ENCODE assay signal across 14 cellular contexts in genomic region chr7:16033233-16033632, GRCh38.
DNase-seq lines count a peak whose midpoint lies in the region; ATAC-seq, FAIRE-seq and TF ChIP-seq lines count a peak whose summit lies in the region.
"Had no signal": no experiment of that assay in that cellular context is flagged by ENCODE, and none has a peak within 500 bp of the region (broad histone marks: within the 10 kb centered on the region; RNA-seq: fewer than 3 reads in every experiment).

No MANE protein-coding gene starts in this region.

- H3K27ac ChIP-seq in GM23338 (ENCODE audit: low read depth) (no peak overlapping the region), endodermal cell (ENCODE audit: low read depth, low read length) (no peak overlapping the region), neural progenitor cell (no peak overlapping the region), dorsolateral prefrontal cortex (no peak overlapping the region)
- H3K27ac ChIP-seq: BLaER1 treated with 17β-estradiol and CSF1 and Interleukin-3, amounts not matched to agents 10 nM and 100 nM; GM23248 had no signal

- H3K4me3 Mint-ChIP-seq in GM23338 (no peak overlapping the region), endodermal cell (no peak overlapping the region), neural progenitor cell (no peak overlapping the region)
- H3K4me3 Mint-ChIP-seq: CD4-positive, CD25-positive, alpha-beta regulatory T cell; H9 had no signal

- 77% methylated on average over 1 of the region's 2 CpGs; no CpG with 5 or more reads in 1 of the 2 experiments for WGBS in endodermal cell (ENCODE audit: insufficient coverage in 1 of 2, insufficient read length in 1 of 2), 2 experiments

- H3K9me3 ChIP-seq in endodermal cell (ENCODE audit: control insufficient read depth, low read length) (no peaks in the 10 kb centered on the region), neural progenitor cell (ENCODE audit: low read depth) (no peaks in the 10 kb centered on the region)

- H3K27me3 Mint-ChIP-seq in GM23338 (ENCODE audit: insufficient read depth, low read depth, poor library complexity) (no peaks in the 10 kb centered on the region), endodermal cell (ENCODE audit: insufficient read depth) (no peaks in the 10 kb centered on the region), neural progenitor cell (ENCODE audit: insufficient read depth, low read depth) (no peaks in the 10 kb centered on the region)
- H3K27me3 Mint-ChIP-seq: CD4-positive, CD25-positive, alpha-beta regulatory T cell had no signal

- intact Hi-C loops in left ventricle myocardium superior (cut with micrococcal nuclease) (no loop called here), dorsolateral prefrontal cortex (cut with DNase I) (no loop called here)

- no peaks in the 10 kb centered on the region for H3K9me2 ChIP-seq in GM23338 (ENCODE audit: insufficient read depth)

- H3K9ac ChIP-seq in endodermal cell (ENCODE audit: extremely low read depth, low read length, poor library complexity, severe bottlenecking) (no peak overlapping the region), neural progenitor cell (no peak overlapping the region)
- H3K9ac ChIP-seq: BLaER1 treated with 17β-estradiol and CSF1 and Interleukin-3, amounts not matched to agents 10 nM and 100 nM; GM23248 had no signal

- H3F3A ChIP-seq in GM23338 (replicated peaks; ENCODE audit: low read depth) (no peaks in the 10 kb centered on the region), neural progenitor cell (ENCODE audit: low read depth) (no peaks in the 10 kb centered on the region)

- FAIRE-seq in RCC 7860 (lab: Jason Lieb, UNC), result no peak
- FAIRE-seq: GM18507 had no signal

- H3K4me3 ChIP-seq in GM23338 (no peak overlapping the region), endodermal cell (ENCODE audit: low read length) (no peak overlapping the region), neural progenitor cell (no peak overlapping the region), dorsolateral prefrontal cortex (no peak overlapping the region)
- H3K4me3 ChIP-seq: BLaER1 treated with 17β-estradiol and CSF1 and Interleukin-3, amounts not matched to agents 10 nM and 100 nM; GM23248 had no signal

- H3K4me2 ChIP-seq in GM23338 (no peak overlapping the region), neural progenitor cell (no peak overlapping the region)

- H3K4me1 Mint-ChIP-seq in GM23338 (peaks cover 3% of the 10 kb centered on the region; the same call in 2 of the 3 replicates), endodermal cell (peaks cover 6% of the 10 kb centered on the region), neural progenitor cell (no peaks in the 10 kb centered on the region)
- H3K4me1 Mint-ChIP-seq: CD4-positive, CD25-positive, alpha-beta regulatory T cell had no signal

- no peaks in the 10 kb centered on the region; the same call in 2 of the 3 replicates for H3K9me3 Mint-ChIP-seq in GM23338
- H3K9me3 Mint-ChIP-seq in endodermal cell, result peaks cover 4% of the 10 kb centered on the region
- H3K9me3 Mint-ChIP-seq in neural progenitor cell, result no peaks in the 10 kb centered on the region
- H3K9me3 Mint-ChIP-seq: H9 had no signal

- H3K27ac Mint-ChIP-seq in GM23338, result no peak overlapping the region
- peak overlapping the region; percentile 24 for H3K27ac Mint-ChIP-seq in endodermal cell
- H3K27ac Mint-ChIP-seq in neural progenitor cell, result no peak overlapping the region
- H3K27ac Mint-ChIP-seq: CD4-positive, CD25-positive, alpha-beta regulatory T cell had no signal

- H3K36me3 ChIP-seq in GM23338 (ENCODE audit: insufficient read depth), result no peaks in the 10 kb centered on the region
- H3K36me3 ChIP-seq in endodermal cell (ENCODE audit: control insufficient read depth, insufficient read depth, low read length), result no peaks in the 10 kb centered on the region
- no peaks in the 10 kb centered on the region for H3K36me3 ChIP-seq in neural progenitor cell
- H3K36me3 ChIP-seq: BLaER1 treated with 17β-estradiol and CSF1 and Interleukin-3, amounts not matched to agents 10 nM and 100 nM had no signal

- ATAC-seq in GM23338 (no peak), left ventricle myocardium superior (peak; percentile 91), HG03095 (IDR thresholded peaks at IDR 0.05; ENCODE audit: unreplicated experiment) (no peak)

- H3K79me2 ChIP-seq in GM23338 (replicated peaks; ENCODE audit: insufficient read depth) (no peaks in the 10 kb centered on the region), neural progenitor cell (ENCODE audit: low read depth) (no peaks in the 10 kb centered on the region)

- H4K20me1 ChIP-seq in GM23338 (replicated peaks; ENCODE audit: insufficient read depth), result no peaks in the 10 kb centered on the region
- H4K20me1 ChIP-seq in neural progenitor cell (ENCODE audit: low read depth), result no peaks in the 10 kb centered on the region
- H4K20me1 ChIP-seq: BLaER1 treated with 17β-estradiol and CSF1 and Interleukin-3, amounts not matched to agents 10 nM and 100 nM had no signal

- H3K36me3 Mint-ChIP-seq in GM23338 (ENCODE audit: low read depth) (peaks cover 3% of the 10 kb centered on the region; the same call in 1 of the 3 replicates), endodermal cell (ENCODE audit: low read depth) (no peaks in the 10 kb centered on the region), neural progenitor cell (no peaks in the 10 kb centered on the region)
- H3K36me3 Mint-ChIP-seq: CD4-positive, CD25-positive, alpha-beta regulatory T cell had no signal

- DNase-seq in GM23338 (ENCODE audit: low spot score) (no peak), endodermal cell (no peak), left ventricle myocardium superior (no peak), neural progenitor cell (ENCODE audit: low spot score) (no peak), RCC 7860 (ENCODE audit: low spot score) (no peak), dorsolateral prefrontal cortex (no peak)
- DNase-seq: ACHN; CD4-positive, CD25-positive, alpha-beta regulatory T cell; DMS53; GM23248; H9 had no signal

- no peaks in the 10 kb centered on the region for H3K27me3 ChIP-seq in GM23338 (ENCODE audit: insufficient read depth)
- no peaks in the 10 kb centered on the region for H3K27me3 ChIP-seq in endodermal cell (ENCODE audit: control insufficient read depth, insufficient read depth, low read length, poor library complexity, severe bottlenecking)
- H3K27me3 ChIP-seq in neural progenitor cell, result no peaks in the 10 kb centered on the region
- no peaks in the 10 kb centered on the region for H3K27me3 ChIP-seq in dorsolateral prefrontal cortex
- H3K27me3 ChIP-seq: BLaER1 treated with 17β-estradiol and CSF1 and Interleukin-3, amounts not matched to agents 10 nM and 100 nM had no signal

- H2AFZ ChIP-seq in GM23338 (0 out of 2 replicates have a peak overlapping the region, but pooled peaks have one; percentile 21), neural progenitor cell (replicated peaks) (peak overlapping the region; percentile 82)
- H2AFZ ChIP-seq: GM23248 had no signal

- TF ChIP-seq CTCF in GM23338 (conservative IDR thresholded peaks at IDR 0.05; ENCODE audit: low read depth in 2 of 2) (no peak), endodermal cell (conservative IDR thresholded peaks at IDR 0.05) (no peak), neural progenitor cell (IDR thresholded peaks at IDR 0.05) (no peak), dorsolateral prefrontal cortex (IDR thresholded peaks at IDR 0.05 in 54 of 56, conservative IDR thresholded peaks at IDR 0.05 in 2 of 56; ENCODE audit: low read depth in 1 of 56, partially characterized antibody in 56 of 56) (no peak)

- H3K4me1 ChIP-seq in GM23338 (ENCODE audit: insufficient read depth) (no peaks in the 10 kb centered on the region; the same call in 1 of the 2 replicates), endodermal cell (ENCODE audit: control insufficient read depth, insufficient read depth, low read length) (peaks cover 8% of the 10 kb centered on the region), neural progenitor cell (peaks cover 7% of the 10 kb centered on the region)

TF ChIP-seq in GM23338, 12 proteins besides CTCF, POLR2A, EP300 and RAD21 (continues in another document):
- no peak for TF ChIP-seq STAT1 (IDR thresholded peaks at IDR 0.05; ENCODE audit: unreplicated experiment)
- no peak for TF ChIP-seq EZH2 (IDR thresholded peaks at IDR 0.05; ENCODE audit: low read depth, unreplicated experiment)
- no peak for TF ChIP-seq ZNF331 (CRISPR knock-in tag; IDR thresholded peaks at IDR 0.05; ENCODE audit: low read depth)
- no peak for TF ChIP-seq CREB1 (CRISPR knock-in tag; IDR thresholded peaks at IDR 0.05; ENCODE audit: low read depth)
- TF ChIP-seq JUNB (IDR thresholded peaks at IDR 0.05; ENCODE audit: unreplicated experiment), result no peak
- no peak for TF ChIP-seq ETS1 (IDR thresholded peaks at IDR 0.05)
- no peak for TF ChIP-seq EZH2phosphoT487 (IDR thresholded peaks at IDR 0.05; ENCODE audit: unreplicated experiment)
